24 cellular contexts compared by ENCODE assay signal in genomic region chr11:30451642-30452041, GRCh38.
"Had no signal": no experiment of that assay in that cellular context is flagged by ENCODE, and none has a peak within 500 bp of the region (broad histone marks: within the 10 kb centered on the region; RNA-seq: fewer than 3 reads in every experiment).

No MANE protein-coding gene starts in this region.

- H3K27me3 ChIP-seq: Peyer's patch had no signal

- H3K9me3 ChIP-seq: Peyer's patch had no signal

- H3K4me1 ChIP-seq: Peyer's patch had no signal

- H3K36me3 ChIP-seq: Peyer's patch had no signal

- H3K27ac ChIP-seq: Peyer's patch, RWPE1 had no signal

- ATAC-seq: activated CD8-positive, alpha-beta memory T cell treated with anti-CD3 and anti-CD28 coated beads, Interleukin-2, amount 10 ng/mL, durations not matched to agents 7 days and 5 days; T-helper 17 cell had no signal

- H3K4me3 ChIP-seq: Peyer's patch had no signal

- DNase-seq: activated B cell treated with CpG ODN at 0.5 μM for 24 hours; activated CD4-positive, alpha-beta T cell treated with anti-CD3 and anti-CD28 coated beads for 1 hour; activated CD4-positive, alpha-beta T cell treated with anti-CD3 and anti-CD28 coated beads, Interleukin-2, amount 10 ng/mL, durations not matched to agents 24 days and 14 days; activated CD4-positive, alpha-beta T cell treated with anti-CD3 and anti-CD28 coated beads, Interleukin-2, amount 50 U/mL, for 48 hours; activated CD8-positive, alpha-beta memory T cell treated with anti-CD3 and anti-CD28 coated beads, Interleukin-2, amount 10 ng/mL, durations not matched to agents 7 days and 5 days; activated gamma-delta T cell; activated naive CD4-positive, alpha-beta T cell treated with anti-CD3 and anti-CD28 coated beads for 36 hours; activated T-cell treated with anti-CD3 and anti-CD28 coated beads, Interleukin-2, amount 50 U/mL, for 24 hours; amygdala; caudate nucleus; Kasumi-1; KBM-7; NCI-H1092; NCI-H1417; NCI-H1930; NCI-H2171; NCI-H226; NCI-H526; NK-92 treated with Interleukin-12 subunit alpha and Interleukin-12 subunit beta, amount 100 ng/mL, for 24 hours; Peyer's patch; SHP77 treated with DMSO at 0.1 percent for 48 hours; T-helper 17 cell; T-helper 9 cell had no signal
